ENCODE assay signal across 17 cellular contexts in genomic region chr15:77226652-77227051, GRCh38.
DNase-seq lines count a peak whose midpoint lies in the region; ATAC-seq and TF ChIP-seq lines count a peak whose summit lies in the region.
"Had no signal": no experiment of that assay in that cellular context is flagged by ENCODE, and none has a peak within 500 bp of the region (broad histone marks: within the 10 kb centered on the region; RNA-seq: fewer than 3 reads in every experiment).

No MANE protein-coding gene starts in this region.

- H3K9ac ChIP-seq in colonic mucosa (ENCODE audit: low read depth in 2 of 2, low read length in 2 of 2), result no peak overlapping the region
- H3K9ac ChIP-seq: BLaER1 treated with 17β-estradiol and CSF1 and Interleukin-3, amounts not matched to agents 10 nM and 100 nM had no signal

- no peak for TF ChIP-seq EP300 in transverse colon (IDR thresholded peaks at IDR 0.05; ENCODE audit: low read depth)

- intact Hi-C loops in heart right ventricle (cut with DNase I) (loop anchor here in 1 of 10 donors (10.0 kb wide), 2 partner anchors 58 to 188 kb away; no protein-coding TSS in a partner anchor), colonic mucosa (cut with DNase I) (no loop called here), transverse colon (cut with DNase I; ENCODE audit: low total_unique reads) (no loop called here)

- H3K27me3 Mint-ChIP-seq in mesothelial cell of epicardium (ENCODE audit: low read depth), result no peaks in the 10 kb centered on the region

- H3K9me3 ChIP-seq in cardiac muscle cell (ENCODE audit: low read depth), result no peaks in the 10 kb centered on the region
- H3K9me3 ChIP-seq in heart right ventricle, result no peaks in the 10 kb centered on the region
- no peaks in the 10 kb centered on the region for H3K9me3 ChIP-seq in colonic mucosa
- no peaks in the 10 kb centered on the region for H3K9me3 ChIP-seq in transverse colon
- H3K9me3 ChIP-seq: BLaER1 treated with 17β-estradiol and CSF1 and Interleukin-3, amounts not matched to agents 10 nM and 100 nM had no signal

- peak overlapping the region; percentile 84 for H3K27ac Mint-ChIP-seq in mesothelial cell of epicardium

- TF ChIP-seq CTCF in cardiac muscle cell (IDR thresholded peaks at IDR 0.05; ENCODE audit: low read depth, low read length) (no peak), heart right ventricle (IDR thresholded peaks at IDR 0.05) (no peak), colonic mucosa (IDR thresholded peaks at IDR 0.05) (no peak), mesothelial cell of epicardium (IDR thresholded peaks at IDR 0.05; ENCODE audit: unreplicated experiment) (no peak), transverse colon (IDR thresholded peaks at IDR 0.05) (no peak)

- no peak for TF ChIP-seq POLR2A in transverse colon (IDR thresholded peaks at IDR 0.05)

- WGBS in heart right ventricle, 2 donors, result 47 to 50% methylated on average over 2 of the region's 2 CpGs
- 31 to 51% methylated on average over 2 of the region's 2 CpGs for WGBS in transverse colon (ENCODE audit: low coverage in 1 of 2), 2 donors

- H3K4me1 ChIP-seq in cardiac muscle cell (ENCODE audit: low read depth), result peaks cover 22% of the 10 kb centered on the region
- H3K4me1 ChIP-seq in heart right ventricle, result peaks cover 0 to 49% (median 28%) of the 10 kb centered on the region in 9 donors
- H3K4me1 ChIP-seq in colonic mucosa, result no peaks in the 10 kb centered on the region
- peaks cover 0 to 32% (median 9%) of the 10 kb centered on the region in 4 donors for H3K4me1 ChIP-seq in transverse colon

- DNase-seq in cardiac muscle cell (ENCODE audit: low read depth in 1 of 2, low spot score in 1 of 2), result no peak
- no peak for DNase-seq in heart right ventricle
- DNase-seq in colonic mucosa, result no peak
- DNase-seq in mesothelial cell of epicardium (ENCODE audit: low spot score in 2 of 2, unreplicated experiment in 2 of 2), result no peak
- no peak for DNase-seq in transverse colon
- no peak for DNase-seq in CD1c-positive myeloid dendritic cell (ENCODE audit: extremely low spot score)
- no peak for DNase-seq in activated CD4-positive, alpha-beta T cell treated with anti-CD3 and anti-CD28 coated beads for 1 hour
- DNase-seq: GDM1, KG1, NCI-H1048, NCI-H146, NCI-H2081, NCI-H510A treated with DMSO at 0.1 percent for 48 hours, NCI-H82 had no signal

- H3K27me3 ChIP-seq in cardiac muscle cell (no peaks in the 10 kb centered on the region), heart right ventricle (no peaks in the 10 kb centered on the region), colonic mucosa (no peaks in the 10 kb centered on the region), transverse colon (no peaks in the 10 kb centered on the region)
- H3K27me3 ChIP-seq: BLaER1 treated with 17β-estradiol and CSF1 and Interleukin-3, amounts not matched to agents 10 nM and 100 nM had no signal

- H3K9me3 Mint-ChIP-seq in mesothelial cell of epicardium, result no peaks in the 10 kb centered on the region

- H3K4me3 Mint-ChIP-seq in mesothelial cell of epicardium, result no peak overlapping the region

- H3K4me3 ChIP-seq in cardiac muscle cell, result no peak overlapping the region
- H3K4me3 ChIP-seq in heart right ventricle, result no peak overlapping the region
- no peak overlapping the region for H3K4me3 ChIP-seq in colonic mucosa
- no peak overlapping the region for H3K4me3 ChIP-seq in transverse colon
- H3K4me3 ChIP-seq: BLaER1 treated with 17β-estradiol and CSF1 and Interleukin-3, amounts not matched to agents 10 nM and 100 nM had no signal

- no peak for ATAC-seq in heart right ventricle
- no peak for ATAC-seq in HG03432 (IDR thresholded peaks at IDR 0.05; ENCODE audit: unreplicated experiment)

- no peaks in the 10 kb centered on the region for H3K36me3 Mint-ChIP-seq in mesothelial cell of epicardium

- in situ Hi-C loops in transverse colon (cut with MboI; ENCODE audit: low pct_ligation_motif_present in 1 of 4, low pct_unique_long_range_greater_than_20kb in 1 of 4, low sequenced_read_pairs in 3 of 4), result no loop called here

- H3K27ac ChIP-seq in cardiac muscle cell, result peak overlapping the region; percentile 12
- peak overlapping the region in 3 of 10 donors; percentile 7 to 43 (median 13) for H3K27ac ChIP-seq in heart right ventricle
- peak overlapping the region; percentile 54 for H3K27ac ChIP-seq in colonic mucosa
- H3K27ac ChIP-seq in transverse colon, result peak overlapping the region; percentile 17 to 55 (median 45)
- H3K27ac ChIP-seq: 22Rv1; BLaER1 treated with 17β-estradiol and CSF1 and Interleukin-3, amounts not matched to agents 10 nM and 100 nM had no signal

- no peaks in the 10 kb centered on the region for H3K36me3 ChIP-seq in cardiac muscle cell
- peaks cover 0 to 9% (median 0%) of the 10 kb centered on the region in 9 donors for H3K36me3 ChIP-seq in heart right ventricle
- H3K36me3 ChIP-seq in colonic mucosa, result no peaks in the 10 kb centered on the region
- no peaks in the 10 kb centered on the region for H3K36me3 ChIP-seq in transverse colon

- peaks cover 47% of the 10 kb centered on the region for H3K4me1 Mint-ChIP-seq in mesothelial cell of epicardium
